Comparison of ENCODE assay signal across 1 cellular context in the genomic region with DNA sequence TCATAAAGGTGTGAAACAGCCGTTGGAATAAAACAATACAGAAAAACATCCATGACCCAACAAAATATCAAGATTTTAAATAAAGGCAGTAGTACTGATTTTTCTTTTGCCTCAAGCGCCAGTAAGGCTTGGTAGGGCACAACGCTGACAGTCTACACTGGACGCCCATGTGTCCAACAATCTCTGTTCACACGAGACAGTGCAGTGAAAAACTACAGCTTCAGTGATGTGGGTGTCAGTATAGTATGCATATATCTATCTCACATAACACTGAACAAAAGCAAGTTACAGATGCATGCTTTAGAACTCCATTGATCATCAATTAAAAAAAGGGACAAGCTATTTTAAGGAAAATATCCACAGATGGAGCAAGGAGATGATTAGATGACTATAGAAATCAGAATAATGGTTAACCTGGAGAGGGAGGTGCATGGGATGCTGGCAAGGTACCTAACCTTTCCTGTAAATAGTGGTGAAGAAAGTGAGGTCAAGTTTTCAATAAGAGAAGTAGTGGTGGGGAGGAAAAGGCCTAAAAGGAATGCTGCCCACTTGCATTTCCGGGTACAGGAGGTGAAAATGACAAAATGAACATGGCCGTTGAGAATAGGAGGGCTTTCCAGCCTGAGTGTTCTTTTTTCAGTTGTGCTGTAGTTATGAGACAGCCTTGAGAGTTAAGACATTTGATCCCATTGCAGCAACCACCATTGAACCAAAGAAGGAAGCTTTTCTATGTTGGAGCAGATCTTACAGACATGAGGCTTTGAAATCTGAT.
TF ChIP-seq lines count a peak whose summit lies in the region.

No MANE protein-coding gene starts in this region.

TF ChIP-seq in GM12891, 5 proteins besides CTCF, POLR2A, EP300 and RAD21:
- no peak for TF ChIP-seq PAX5 (IDR thresholded peaks at IDR 0.05; ENCODE audit: insufficient read depth, low read length, severe bottlenecking)
- TF ChIP-seq POU2F2 (IDR thresholded peaks at IDR 0.05; ENCODE audit: low read depth, low read length) = no peak
- no peak for TF ChIP-seq TAF1 (IDR thresholded peaks at IDR 0.05; ENCODE audit: low read depth, low read length)
- peak; percentile 74 for TF ChIP-seq POLR2AphosphoS5 (IDR thresholded peaks at IDR 0.05; ENCODE audit: low read depth, low read length)
- no peak for TF ChIP-seq SPI1 (IDR thresholded peaks at IDR 0.05; ENCODE audit: low read depth, low read length)
